In the genomic region with DNA sequence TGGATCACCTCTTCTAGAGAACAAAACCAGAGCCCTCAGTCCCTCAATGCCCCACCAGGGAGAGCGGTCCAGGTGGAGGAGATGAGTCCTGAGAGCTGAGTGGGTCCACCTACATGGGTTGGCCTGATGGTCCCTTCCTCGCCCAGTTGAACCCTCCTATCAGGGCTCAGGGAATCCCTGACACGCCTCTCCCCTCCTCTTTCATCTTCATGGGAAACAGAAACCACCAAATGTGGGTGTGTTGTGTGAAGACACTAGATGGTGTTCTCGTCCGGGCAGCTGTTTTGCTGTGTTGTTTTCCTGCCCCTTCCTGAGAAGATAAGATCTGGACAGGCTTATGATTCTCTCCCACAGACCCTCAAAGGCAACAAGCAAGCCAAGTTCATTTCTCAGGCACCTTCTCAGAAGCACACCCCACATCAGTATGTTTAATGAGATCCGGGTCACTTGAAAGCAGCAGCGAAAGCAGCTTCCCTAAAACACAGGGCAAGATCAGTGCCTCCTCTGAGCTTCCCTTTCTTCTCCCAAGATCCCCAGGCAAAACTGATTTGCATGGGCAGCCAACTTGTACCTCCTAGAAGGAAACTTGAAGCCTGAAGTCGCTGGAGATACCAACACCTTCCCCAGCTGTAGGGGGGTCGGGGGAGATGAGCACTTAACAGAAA, we compare ENCODE assay signal across 12 cellular contexts. TPM values are rescaled to one million over a fixed set of nuclear protein-coding genes. Genes with fewer than 3 reads are reported as not detected.
DNase-seq lines count a peak whose midpoint lies in the region; ATAC-seq and TF ChIP-seq lines count a peak whose summit lies in the region.
"Had no signal": no experiment of that assay in that cellular context is flagged by ENCODE, and none has a peak within 500 bp of the region (broad histone marks: within the 10 kb centered on the region; RNA-seq: fewer than 3 reads in every experiment).

No MANE protein-coding gene starts in this region.

- peak; percentile 49 for TF ChIP-seq POLR2A in GM18505 (IDR thresholded peaks at IDR 0.05; ENCODE audit: borderline replicate concordance, extremely low read depth, insufficient read depth, insufficient read length)

- ATAC-seq in GM18505 (IDR thresholded peaks at IDR 0.05; ENCODE audit: unreplicated experiment) (peak; percentile 28), GM21367 (IDR thresholded peaks at IDR 0.05; ENCODE audit: unreplicated experiment) (peak; percentile 32), HG03565 (IDR thresholded peaks at IDR 0.05; ENCODE audit: unreplicated experiment) (peak; percentile 20), HG03457 (IDR thresholded peaks at IDR 0.05; ENCODE audit: unreplicated experiment) (no peak)
- ATAC-seq: left cardiac atrium had no signal

- DNase-seq in ecto neural progenitor cell (ENCODE audit: low spot score) (peak; percentile 23), NCI-H748 (lab: John Stamatoyannopoulos, UW; ENCODE audit: unreplicated experiment) (no peak), dedifferentiated amniotic fluid mesenchymal stem cell (ENCODE audit: extremely low spot score) (no peak), occipital lobe (lab: John Stamatoyannopoulos, UW) (no peak)
- DNase-seq: GM23248, left cardiac atrium, NCI-H1930 had no signal

RNA-seq across cellular contexts. Expression of a gene that starts 35.3 kb away (rescaled TPM):
- total RNA-seq in occipital lobe = not detected
- total RNA-seq: dermis microvascular lymphatic vessel endothelial cell had no signal
